Comparison of ENCODE assay signal across 7 cellular contexts in genomic region chr17:74457146-74457819, GRCh38. TPM values are rescaled to one million over a fixed set of nuclear protein-coding genes. Genes with fewer than 3 reads are reported as not detected.
DNase-seq lines count a peak whose midpoint lies in the region; ATAC-seq, FAIRE-seq and TF ChIP-seq lines count a peak whose summit lies in the region.

No MANE protein-coding gene starts in this region.

- in situ Hi-C loops in K562 (cut with MboI), result no loop called here

- peak; percentile 79 for TF ChIP-seq CTCF in GM12864 (IDR thresholded peaks at IDR 0.05; ENCODE audit: low read depth, low read length, missing control alignments)
- TF ChIP-seq CTCF in K562 (IDR thresholded peaks at IDR 0.05 in 2 of 3, conservative IDR thresholded peaks at IDR 0.05 in 1 of 3; ENCODE audit: insufficient read depth in 2 of 3, low read depth in 1 of 3, low read length in 3 of 3), result peak; percentile 91 to 94 (median 94)

- no peaks in the 10 kb centered on the region for H3K9me3 ChIP-seq in K562 (replicated peaks; ENCODE audit: control insufficient read depth, insufficient read depth, low read depth, low read length)

- no peak overlapping the region for H3K4me3 ChIP-seq in GM12864 (ENCODE audit: low read depth, low read length)
- H3K4me3 ChIP-seq in K562, result no peak overlapping the region

- H3K27me3 ChIP-seq in K562 (ENCODE audit: control insufficient read depth in 2 of 2, insufficient read depth in 2 of 2, low read length in 2 of 2), result peaks cover 0 to 17% of the 10 kb centered on the region in 2 experiments; a peak in 3 of 5 replicates

- TF ChIP-seq RAD21 in K562 (CRISPR knock-in tag; conservative IDR thresholded peaks at IDR 0.05 in 1 of 2, IDR thresholded peaks at IDR 0.05 in 1 of 2), result peak; percentile 100

- no peaks in the 10 kb centered on the region for H3K9me1 ChIP-seq in K562 (ENCODE audit: control insufficient read depth, insufficient read depth, low read length)

- DNase-seq in GM12864 (ENCODE audit: low read depth) (no peak), NCI-H1105 treated with DMSO at 0.1 percent for 48 hours (lab: John Stamatoyannopoulos, UW) (peak; percentile 55), UCSD-AML1 (lab: John Stamatoyannopoulos, UW; ENCODE audit: unreplicated experiment) (peak; percentile 80), K562 (ENCODE audit: extremely low read depth in 1 of 4, low spot score in 3 of 4) (peak; percentile 65 to 83 (median 70)), iPS-NIHi7 (ENCODE audit: extremely low spot score) (peak; percentile 76)
- DNase-seq in stimulated activated CD4-positive, alpha-beta T cell treated with anti-CD3 and anti-CD28 coated beads, Interleukin-15, amount 100 ng/mL, for 1 hour (ENCODE audit: low read depth in 1 of 2, low spot score in 1 of 2), result peak; percentile 48 to 66

- BruUV-seq in K562 (replicated peaks; lab: Mats Ljungman, UMichigan), result no TSS peak

- peak; percentile 72 for FAIRE-seq in K562 (lab: Jason Lieb, UNC)

- no peak for TF ChIP-seq EP300 in K562 (IDR thresholded peaks at IDR 0.05; ENCODE audit: low read length)

- H3K27ac ChIP-seq in K562 (ENCODE audit: extremely low read depth, low read depth, low read length), result no peak overlapping the region

- no peak overlapping the region for H3K9ac ChIP-seq in K562 (ENCODE audit: insufficient read depth in 1 of 2, low read depth in 2 of 2, low read length in 2 of 2)

- H3K36me3 ChIP-seq in K562 (ENCODE audit: control insufficient read depth, insufficient read depth, low read length), result no peaks in the 10 kb centered on the region

- intact Hi-C loops in K562 (cut with micrococcal nuclease), result loop anchor here (1.0 to 2.0 kb wide), 5 partner anchors 36 to 156 kb away; no protein-coding TSS in a partner anchor

- ATAC-seq in K562, result peak; percentile 33
- no peak for ATAC-seq in HG03521 (IDR thresholded peaks at IDR 0.05; ENCODE audit: unreplicated experiment)

- H4K20me1 ChIP-seq in K562 (replicated peaks; ENCODE audit: control insufficient read depth, insufficient read depth, low read length), result no peaks in the 10 kb centered on the region

- H3K4me2 ChIP-seq in K562 (ENCODE audit: insufficient read depth, low read length), result no peak overlapping the region

- peak overlapping the region; percentile 74 for H2AFZ ChIP-seq in K562 (ENCODE audit: low read depth, low read length)

- H3K79me2 ChIP-seq in K562 (ENCODE audit: control insufficient read depth, insufficient read depth, low read length), result no peaks in the 10 kb centered on the region

- CTCF ChIA-PET in K562 (lab: Yijun Ruan, JAX; ENCODE audit: low intra/inter-chr PET ratio), result interaction anchor here (1.0 to 3.6 kb wide), 6 partner anchors 20 to 89 kb away, joined by 3 to 61 read pairs (median 8); no protein-coding TSS in a partner anchor

- POLR2A ChIA-PET in K562 (lab: Yijun Ruan, JAX), result interaction anchor here (0.6 kb wide), 1 partner anchor 46 kb away, joined by 3 read pairs; no protein-coding TSS in a partner anchor

- peaks cover 15 to 22% of the 10 kb centered on the region in 2 experiments; a peak in 4 of 5 replicates for H3K4me1 ChIP-seq in K562 (replicated peaks in 1 of 2; ENCODE audit: control insufficient read depth in 2 of 2, insufficient read depth in 2 of 2, low read length in 2 of 2)

- TF ChIP-seq POLR2A in K562 (conservative IDR thresholded peaks at IDR 0.05), result no peak

- 18% methylated on average over 18 of the region's 18 CpGs for WGBS in K562 (ENCODE audit: insufficient coverage, low coverage, missing lambda C conversion rate)

TF ChIP-seq in K562, 482 proteins besides CTCF, POLR2A, EP300 and RAD21 (continues in another document):
- TF ChIP-seq SLC30A9 (CRISPR knock-in tag; IDR thresholded peaks at IDR 0.05) (no peak), SAFB2 (IDR thresholded peaks at IDR 0.05; ENCODE audit: borderline replicate concordance, low read depth, low read length, severe bottlenecking) (no peak), HEY1 (CRISPR knock-in tag; IDR thresholded peaks at IDR 0.05; ENCODE audit: borderline replicate concordance) (no peak), GATA2 (CRISPR knock-in tag; IDR thresholded peaks at IDR 0.05) (peak; percentile 27; the same call in 1 of the 2 replicates), PYGO2 (tag; IDR thresholded peaks at IDR 0.05) (0 out of 2 replicates have a peak, but pooled peaks have one; percentile 6), NFIX (CRISPR knock-in tag; IDR thresholded peaks at IDR 0.05; ENCODE audit: low read depth) (no peak), IRF1 (CRISPR knock-in tag; IDR thresholded peaks at IDR 0.05; ENCODE audit: borderline replicate concordance) (no peak), ZNF764 (CRISPR knock-in tag; IDR thresholded peaks at IDR 0.05; ENCODE audit: low read depth) (no peak), MTA3 (IDR thresholded peaks at IDR 0.05; ENCODE audit: borderline replicate concordance) (0 out of 2 replicates have a peak, but pooled peaks have one; percentile 57), ZZZ3 (IDR thresholded peaks at IDR 0.05) (no peak), RBFOX2 (IDR thresholded peaks at IDR 0.05; ENCODE audit: low read depth, low read length) (no peak), TCF7L2 (IDR thresholded peaks at IDR 0.05; ENCODE audit: low read depth, low read length) (no peak), ELF2 (CRISPR knock-in tag; IDR thresholded peaks at IDR 0.05) (no peak), MEF2A (IDR thresholded peaks at IDR 0.05; ENCODE audit: control insufficient read depth, low read depth, low read length) (no peak), BCL6 (CRISPR knock-in tag; IDR thresholded peaks at IDR 0.05) (peak; percentile 32; the same call in 1 of the 2 replicates), JUND (IDR thresholded peaks at IDR 0.05; ENCODE audit: borderline replicate concordance, low read depth, low read length) (peak; percentile 27; the same call in 1 of the 2 replicates), JUND (tag; IDR thresholded peaks at IDR 0.05; ENCODE audit: borderline replicate concordance, low read depth, low read length) (no peak), KDM5B (IDR thresholded peaks at IDR 0.05; ENCODE audit: insufficient replicate concordance, low read depth, low read length) (no peak)

RNA-seq across cellular contexts. Expression of gene CD300A, which starts 9.2 kb away (rescaled TPM):
- total RNA-seq in K562 (2011; cell fraction: chromatin; rRNA removed; ENCODE audit: low replicate concordance), result 0.51 and 0.56 TPM in 2 replicates
- 0.39 and 0.67 TPM in 2 replicates for total RNA-seq in K562 (2011; cell fraction: nucleolus; rRNA removed)
- 0.44 and 0.92 TPM in 2 replicates for total RNA-seq in K562 (2011; cell fraction: nucleoplasm; rRNA removed)
- total RNA-seq in K562 (2014; rRNA removed) (0.23 and 0.49 TPM in 2 replicates), K562 (2014; rRNA removed; fragmentation: Illumina TruSeq; extraction: Trizol) (0.22 and 0.29 TPM in 2 replicates), K562 (2015; rRNA removed; fragmentation: Illumina TruSeq; extraction: Trizol) (0.76 and 0.79 TPM in 2 replicates), K562 (2021) (0.36 and 0.44 TPM in 2 replicates)
- polyA plus RNA-seq in K562 (2011; rRNA removed) (1.7 and 19.7 TPM in 2 replicates), K562 (2014; fragmentation: Illumina TruSeq; extraction: Trizol) (0.39 and 0.50 TPM in 2 replicates), K562 (2014; fragmentation: Nextera tagmentation; extraction: Ambion mirVana) (under 1 TPM in 1 of 2 experiments, not detected in 1; 0.21 TPM), K562 (2014; rRNA removed) (0.26 and 0.50 TPM in 2 replicates)
- polyA plus RNA-seq in K562 (2011; cell fraction: cytosol; rRNA removed), result 1.4 and 20.9 TPM in 2 replicates
- 1.1 and 15.8 TPM in 2 replicates for polyA plus RNA-seq in K562 (2011; cell fraction: nucleus; rRNA removed)
- polyA plus RNA-seq in K562 (2012), result 2.3 and 9.5 TPM in 2 replicates
- polyA minus RNA-seq in K562 (2011; rRNA and poly(A)+ RNA removed), result 0.60 and 6.1 TPM in 2 replicates
- polyA minus RNA-seq in K562 (2011; cell fraction: cytosol; rRNA and poly(A)+ RNA removed), result 5.7 TPM in 1 of 2 replicates, not detected in the other
- 5.3 TPM in 1 of 2 replicates, not detected in the other for polyA minus RNA-seq in K562 (2011; cell fraction: nucleus; rRNA and poly(A)+ RNA removed)

RNA-seq across cellular contexts. Expression of gene GPRC5C, which starts 25.4 kb away (rescaled TPM):
- total RNA-seq in K562 (2011; cell fraction: chromatin; rRNA removed; ENCODE audit: low replicate concordance), result 2.8 and 8.7 TPM in 2 replicates
- total RNA-seq in K562 (2011; cell fraction: nucleolus; rRNA removed), result 8.9 and 15.5 TPM in 2 replicates
- total RNA-seq in K562 (2011; cell fraction: nucleoplasm; rRNA removed), result 4.5 and 7.9 TPM in 2 replicates
- 6.5 and 7.6 TPM in 2 replicates for total RNA-seq in K562 (2014; rRNA removed)
- total RNA-seq in K562 (2014; rRNA removed; fragmentation: Illumina TruSeq; extraction: Trizol), result 1.1 and 1.6 TPM in 2 replicates
- total RNA-seq in K562 (2015; rRNA removed; fragmentation: Illumina TruSeq; extraction: Trizol), result 4.1 and 4.4 TPM in 2 replicates
- total RNA-seq in K562 (2021), result 6.4 and 7.8 TPM in 2 replicates
- 9.0 and 85.5 TPM in 2 replicates for polyA plus RNA-seq in K562 (2011; rRNA removed)
- polyA plus RNA-seq in K562 (2011; cell fraction: cytosol; rRNA removed), result 26.1 and 77.2 TPM in 2 replicates
- 13.3 and 92.4 TPM in 2 replicates for polyA plus RNA-seq in K562 (2011; cell fraction: nucleus; rRNA removed)
- polyA plus RNA-seq in K562 (2012), result 8.7 and 24.4 TPM in 2 replicates
- polyA plus RNA-seq in K562 (2014; fragmentation: Illumina TruSeq; extraction: Trizol), result 2.1 and 4.1 TPM in 2 replicates
- under 1 TPM; 0.28 to 0.41 TPM for polyA plus RNA-seq in K562 (2014; fragmentation: Nextera tagmentation; extraction: Ambion mirVana)
- 5.9 and 9.6 TPM in 2 replicates for polyA plus RNA-seq in K562 (2014; rRNA removed)
- 4.1 and 15.3 TPM in 2 replicates for polyA minus RNA-seq in K562 (2011; rRNA and poly(A)+ RNA removed)
- 7.9 and 36.4 TPM in 2 replicates for polyA minus RNA-seq in K562 (2011; cell fraction: cytosol; rRNA and poly(A)+ RNA removed)
- polyA minus RNA-seq in K562 (2011; cell fraction: nucleus; rRNA and poly(A)+ RNA removed), result 4.0 and 28.7 TPM in 2 replicates
